In the genomic region with DNA sequence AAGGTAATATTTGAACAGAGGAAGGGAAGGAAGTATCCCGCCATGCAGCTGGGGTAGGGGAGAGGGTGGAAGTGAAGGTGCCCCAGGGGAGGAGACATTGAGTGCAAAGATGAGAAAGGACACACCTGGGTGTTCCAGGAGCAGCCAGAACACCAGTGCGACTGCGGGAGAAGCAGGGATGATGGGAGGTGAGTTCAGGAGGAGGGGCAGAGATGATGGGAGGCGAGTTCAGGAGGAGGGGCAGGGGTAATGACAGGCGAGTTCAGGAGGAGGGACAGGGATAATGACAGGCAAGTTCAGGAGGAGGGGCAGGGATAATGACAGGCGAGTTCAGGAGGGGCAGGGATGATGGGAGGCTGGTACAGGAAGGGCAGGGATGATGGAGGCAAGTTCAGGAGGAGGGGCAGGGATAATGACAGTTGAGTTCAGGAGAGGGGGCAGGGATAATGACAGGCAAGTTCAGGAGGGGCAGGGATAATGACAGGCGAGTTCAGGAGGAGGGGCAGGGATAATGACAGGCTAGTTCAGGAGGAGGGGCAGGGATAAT, we compare ENCODE assay signal across 15 cellular contexts. TPM values are rescaled to one million over a fixed set of nuclear protein-coding genes. Genes with fewer than 3 reads are reported as not detected.
A peak's percentile ranks its signal among the peaks of the same experiment; 100 is the strongest.
DNase-seq lines count a peak whose midpoint lies in the region; ATAC-seq and TF ChIP-seq lines count a peak whose summit lies in the region.
"Had no signal": no experiment of that assay in that cellular context is flagged by ENCODE, and none has a peak within 500 bp of the region (broad histone marks: within the 10 kb centered on the region; RNA-seq: fewer than 3 reads in every experiment).

No MANE protein-coding gene starts in this region.

- H3K4me1 ChIP-seq in GM23338 (ENCODE audit: insufficient read depth) (no peaks in the 10 kb centered on the region), aorta (ENCODE audit: control insufficient read depth in 1 of 2, insufficient read depth in 2 of 2, low read length in 2 of 2) (peaks cover 0 to 4% of the 10 kb centered on the region in 2 donors)

- no peaks in the 10 kb centered on the region for H3K36me3 ChIP-seq in GM23338 (ENCODE audit: insufficient read depth)
- H3K36me3 ChIP-seq in aorta (ENCODE audit: control insufficient read depth in 1 of 2, insufficient read depth in 2 of 2, low read length in 1 of 2), result no peaks in the 10 kb centered on the region

- H3K27me3 Mint-ChIP-seq in GM23338 (ENCODE audit: insufficient read depth, low read depth, poor library complexity), result peaks cover 2% of the 10 kb centered on the region

- ATAC-seq in GM23338 (peak; percentile 53; the same call in 2 of the 3 replicates), aorta (ENCODE audit: low FRiP score) (no peak), GM21528 (IDR thresholded peaks at IDR 0.05; ENCODE audit: low FRiP score, unreplicated experiment) (no peak)

- H3K9me3 ChIP-seq in aorta (ENCODE audit: control insufficient read depth, low read length), result no peaks in the 10 kb centered on the region

- H3K4me2 ChIP-seq in GM23338, result no peak overlapping the region

- H3K9me2 ChIP-seq in GM23338 (ENCODE audit: insufficient read depth), result no peaks in the 10 kb centered on the region

- no peak overlapping the region for H3K4me3 Mint-ChIP-seq in GM23338
- H3K4me3 Mint-ChIP-seq: CD4-positive, CD25-positive, alpha-beta regulatory T cell had no signal

- H3K9me3 Mint-ChIP-seq in GM23338, result no peaks in the 10 kb centered on the region; the same call in 2 of the 3 replicates

- H3K27ac ChIP-seq in GM23338 (ENCODE audit: low read depth) (no peak overlapping the region), aorta (ENCODE audit: low read depth in 1 of 2, low read length in 2 of 2) (no peak overlapping the region)

- H4K20me1 ChIP-seq in GM23338 (replicated peaks; ENCODE audit: insufficient read depth), result no peaks in the 10 kb centered on the region

- DNase-seq in GM23338 (ENCODE audit: low spot score) (peak; percentile 17), NCI-H146 treated with DMSO at 0.1 percent for 48 hours (lab: John Stamatoyannopoulos, UW; ENCODE audit: unreplicated experiment) (peak; percentile 20), NCI-H82 treated with DMSO at 0.1 percent for 48 hours (lab: John Stamatoyannopoulos, UW; ENCODE audit: unreplicated experiment) (peak; percentile 92), islet precursor cell (peak; percentile 66), DMS114 treated with DMSO at 0.1 percent for 48 hours (lab: John Stamatoyannopoulos, UW; ENCODE audit: unreplicated experiment) (no peak), aorta (no peak)
- DNase-seq: ACHN; Calu3; CD4-positive, CD25-positive, alpha-beta regulatory T cell; DMS79; KBM-7; NCI-H187; NCI-H774; SHP77 treated with DMSO at 0.1 percent for 48 hours had no signal

- WGBS in aorta, 2 donors, result 30 to 38% methylated on average over 7 of the region's 7 CpGs

- no peaks in the 10 kb centered on the region for H3K36me3 Mint-ChIP-seq in GM23338 (ENCODE audit: low read depth)

- no peaks in the 10 kb centered on the region for H3K79me2 ChIP-seq in GM23338 (replicated peaks; ENCODE audit: insufficient read depth)

- H2AFZ ChIP-seq in GM23338, result peak overlapping the region; percentile 83; the same call in 1 of the 2 replicates

- intact Hi-C loops in aorta (cut with DNase I), result no loop called here

- H3K27me3 ChIP-seq in GM23338 (ENCODE audit: insufficient read depth), result no peaks in the 10 kb centered on the region
- H3K27me3 ChIP-seq in aorta (ENCODE audit: control insufficient read depth in 1 of 2, insufficient read depth in 2 of 2, low read length in 1 of 2), result no peaks in the 10 kb centered on the region

- H3F3A ChIP-seq in GM23338 (replicated peaks; ENCODE audit: low read depth), result no peaks in the 10 kb centered on the region

- H3K27ac Mint-ChIP-seq in GM23338, result no peak overlapping the region
- H3K27ac Mint-ChIP-seq: CD4-positive, CD25-positive, alpha-beta regulatory T cell had no signal

- H3K4me1 Mint-ChIP-seq in GM23338, result peaks cover 4% of the 10 kb centered on the region; the same call in 1 of the 3 replicates
- H3K4me1 Mint-ChIP-seq: CD4-positive, CD25-positive, alpha-beta regulatory T cell had no signal

- no peak overlapping the region for H3K4me3 ChIP-seq in GM23338
- H3K4me3 ChIP-seq in aorta (ENCODE audit: low read length in 2 of 2), result no peak overlapping the region

- no peak for TF ChIP-seq CTCF in GM23338 (conservative IDR thresholded peaks at IDR 0.05; ENCODE audit: low read depth in 2 of 2)

TF ChIP-seq in GM23338, 12 proteins besides CTCF, POLR2A, EP300 and RAD21 (continues in another document):
- TF ChIP-seq, protein P1, sequence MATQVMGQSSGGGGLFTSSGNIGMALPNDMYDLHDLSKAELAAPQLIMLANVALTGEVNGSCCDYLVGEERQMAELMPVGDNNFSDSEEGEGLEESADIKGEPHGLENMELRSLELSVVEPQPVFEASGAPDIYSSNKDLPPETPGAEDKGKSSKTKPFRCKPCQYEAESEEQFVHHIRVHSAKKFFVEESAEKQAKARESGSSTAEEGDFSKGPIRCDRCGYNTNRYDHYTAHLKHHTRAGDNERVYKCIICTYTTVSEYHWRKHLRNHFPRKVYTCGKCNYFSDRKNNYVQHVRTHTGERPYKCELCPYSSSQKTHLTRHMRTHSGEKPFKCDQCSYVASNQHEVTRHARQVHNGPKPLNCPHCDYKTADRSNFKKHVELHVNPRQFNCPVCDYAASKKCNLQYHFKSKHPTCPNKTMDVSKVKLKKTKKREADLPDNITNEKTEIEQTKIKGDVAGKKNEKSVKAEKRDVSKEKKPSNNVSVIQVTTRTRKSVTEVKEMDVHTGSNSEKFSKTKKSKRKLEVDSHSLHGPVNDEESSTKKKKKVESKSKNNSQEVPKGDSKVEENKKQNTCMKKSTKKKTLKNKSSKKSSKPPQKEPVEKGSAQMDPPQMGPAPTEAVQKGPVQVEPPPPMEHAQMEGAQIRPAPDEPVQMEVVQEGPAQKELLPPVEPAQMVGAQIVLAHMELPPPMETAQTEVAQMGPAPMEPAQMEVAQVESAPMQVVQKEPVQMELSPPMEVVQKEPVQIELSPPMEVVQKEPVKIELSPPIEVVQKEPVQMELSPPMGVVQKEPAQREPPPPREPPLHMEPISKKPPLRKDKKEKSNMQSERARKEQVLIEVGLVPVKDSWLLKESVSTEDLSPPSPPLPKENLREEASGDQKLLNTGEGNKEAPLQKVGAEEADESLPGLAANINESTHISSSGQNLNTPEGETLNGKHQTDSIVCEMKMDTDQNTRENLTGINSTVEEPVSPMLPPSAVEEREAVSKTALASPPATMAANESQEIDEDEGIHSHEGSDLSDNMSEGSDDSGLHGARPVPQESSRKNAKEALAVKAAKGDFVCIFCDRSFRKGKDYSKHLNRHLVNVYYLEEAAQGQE (IDR thresholded peaks at IDR 0.05; ENCODE audit: unreplicated experiment), result no peak
- no peak for TF ChIP-seq POLR2AphosphoS5 (IDR thresholded peaks at IDR 0.05; ENCODE audit: low read depth)
- TF ChIP-seq STAT1 (IDR thresholded peaks at IDR 0.05; ENCODE audit: unreplicated experiment), result no peak
- TF ChIP-seq CREB1 (CRISPR knock-in tag; IDR thresholded peaks at IDR 0.05; ENCODE audit: low read depth), result no peak
- TF ChIP-seq ZNF331 (CRISPR knock-in tag; IDR thresholded peaks at IDR 0.05; ENCODE audit: low read depth), result no peak
- TF ChIP-seq EZH2phosphoT487 (IDR thresholded peaks at IDR 0.05; ENCODE audit: unreplicated experiment), result no peak

RNA-seq across cellular contexts. Expression of gene SPOCK1, which starts 17.2 kb away (rescaled TPM):
- 10.5 and 17.2 TPM in 2 replicates for total RNA-seq in GM23338 (2014; rRNA removed; shearing (Covaris generic))
- polyA plus RNA-seq in GM23338 (2016; fragmentation: Nextera tagmentation; extraction: Ambion mirVana), result 6.9 and 8.2 TPM in 2 replicates
- 10 to 100 TPM; 48.5 to 67.8 TPM for total RNA-seq in aorta
- polyA plus RNA-seq in aorta, result 1 to 10 TPM; 4.5 to 5.4 TPM
- polyA plus RNA-seq: CD4-positive, CD25-positive, alpha-beta regulatory T cell had no signal

Comparison
In these comparisons a context has a peak if more than half of its experiments do, and no peak if none do; other contexts are left out.
1. DNase-seq: peak in GM23338 (single experiment), NCI-H146 treated with DMSO at 0.1 percent for 48 hours (single experiment), NCI-H82 treated with DMSO at 0.1 percent for 48 hours (single experiment) and islet precursor cell (single experiment); none in DMS114 treated with DMSO at 0.1 percent for 48 hours (single experiment) and aorta (0 of 2).